In genomic region chrX:10477525-10477924, GRCh38 we compare ENCODE assay signal across 23 cellular contexts.
"Had no signal": no experiment of that assay in that cellular context is flagged by ENCODE, and none has a peak within 500 bp of the region (broad histone marks: within the 10 kb centered on the region; RNA-seq: fewer than 3 reads in every experiment).

No MANE protein-coding gene starts in this region.

- H3K27me3 ChIP-seq: SJSA1 had no signal

- H3K9me3 ChIP-seq: SJSA1 had no signal

- ATAC-seq: K562 had no signal

- DNase-seq: Kasumi-1, MM.1S, NCI-H1092 treated with DMSO at 0.1 percent for 48 hours, NCI-H1436, NCI-H187, NCI-H2029, NCI-H2081 treated with DMSO at 0.1 percent for 48 hours, NCI-H2171, NCI-H226, NCI-H446, NCI-H510A, NCI-H524 treated with DMSO at 0.1 percent for 48 hours, NCI-H69, NCI-H774, Right ventricle myocardium superior, RPMI8226, SIG-M5 had no signal

- H3K36me3 Mint-ChIP-seq: IgD-negative memory B cell had no signal

- FAIRE-seq: K562, RCC 7860 had no signal

- H3K4me3 Mint-ChIP-seq: IgD-negative memory B cell had no signal

- H3K4me3 ChIP-seq: K562, SJSA1, SK-N-MC had no signal

- H3K27ac ChIP-seq: KMS-11, SJSA1, SK-N-MC had no signal
